In the genomic region with DNA sequence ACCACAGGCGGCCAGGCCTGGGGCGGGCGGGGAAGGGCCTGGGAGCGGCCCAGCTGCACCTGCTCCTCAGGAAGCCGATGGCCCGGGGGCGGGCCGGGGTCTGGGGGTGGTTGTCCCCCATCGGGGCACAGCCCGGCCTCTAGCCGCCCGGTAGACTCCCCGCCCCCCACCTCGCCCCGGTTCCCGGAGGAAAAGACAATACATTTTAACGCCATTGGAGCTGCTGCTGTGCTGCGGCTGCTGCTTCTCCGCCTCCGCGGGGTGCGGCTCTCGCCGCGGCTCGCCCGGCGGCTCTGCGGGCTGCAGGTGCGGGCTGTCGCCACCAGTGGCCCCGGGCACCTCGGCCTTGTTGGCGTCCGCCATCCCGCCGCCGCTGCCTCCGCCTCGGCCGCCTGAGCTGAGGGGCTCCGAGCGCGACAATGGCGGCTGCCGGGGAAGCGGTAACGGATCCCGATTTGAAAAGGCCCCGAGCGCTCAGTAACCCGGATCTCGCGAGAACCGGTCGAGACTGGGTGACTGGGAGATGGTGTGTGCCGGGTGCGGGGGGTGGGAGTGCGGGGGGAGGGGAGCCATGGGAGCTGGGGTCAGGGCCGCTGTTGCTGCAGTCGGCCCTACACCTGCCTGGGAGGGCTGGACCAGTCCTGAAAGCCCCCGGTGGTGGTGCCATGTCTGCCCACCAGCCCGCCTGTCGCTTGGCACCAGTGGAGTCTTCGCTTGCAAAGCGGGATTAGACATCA, we compare ENCODE assay signal across 9 cellular contexts. TPM values are rescaled to one million over a fixed set of nuclear protein-coding genes. Genes with fewer than 3 reads are reported as not detected.
DNase-seq lines count a peak whose midpoint lies in the region; ATAC-seq and TF ChIP-seq lines count a peak whose summit lies in the region.
"Had no signal": no experiment of that assay in that cellular context is flagged by ENCODE, and none has a peak within 500 bp of the region (broad histone marks: within the 10 kb centered on the region; RNA-seq: fewer than 3 reads in every experiment).

A gene with protein sequence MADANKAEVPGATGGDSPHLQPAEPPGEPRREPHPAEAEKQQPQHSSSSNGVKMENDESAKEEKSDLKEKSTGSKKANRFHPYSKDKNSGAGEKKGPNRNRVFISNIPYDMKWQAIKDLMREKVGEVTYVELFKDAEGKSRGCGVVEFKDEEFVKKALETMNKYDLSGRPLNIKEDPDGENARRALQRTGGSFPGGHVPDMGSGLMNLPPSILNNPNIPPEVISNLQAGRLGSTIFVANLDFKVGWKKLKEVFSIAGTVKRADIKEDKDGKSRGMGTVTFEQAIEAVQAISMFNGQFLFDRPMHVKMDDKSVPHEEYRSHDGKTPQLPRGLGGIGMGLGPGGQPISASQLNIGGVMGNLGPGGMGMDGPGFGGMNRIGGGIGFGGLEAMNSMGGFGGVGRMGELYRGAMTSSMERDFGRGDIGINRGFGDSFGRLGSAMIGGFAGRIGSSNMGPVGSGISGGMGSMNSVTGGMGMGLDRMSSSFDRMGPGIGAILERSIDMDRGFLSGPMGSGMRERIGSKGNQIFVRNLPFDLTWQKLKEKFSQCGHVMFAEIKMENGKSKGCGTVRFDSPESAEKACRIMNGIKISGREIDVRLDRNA (minus strand): TSS at position 421 of the 737 bp plus-strand sequence. CDS start 58 bp downstream, at position 363.

- no peak for TF ChIP-seq POLR2A in suprapubic skin (IDR thresholded peaks at IDR 0.05)

- DNase-seq in COLO668 (lab: John Stamatoyannopoulos, UW; ENCODE audit: unreplicated experiment) (peak; percentile 88), HUDEP-2 (lab: John Stamatoyannopoulos, UW; ENCODE audit: unreplicated experiment in 76 of 76) (peak in 54 of 76 experiments; percentile 1 to 68 (median 36)), RWPE2 (ENCODE audit: low spot score) (peak; percentile 81), glomerular endothelial cell (ENCODE audit: extremely low read depth, low read depth, low spot score) (no peak), nucleus accumbens (lab: John Stamatoyannopoulos, UW) (peak in 55 of 56 donors; percentile 9 to 88 (median 69)), suprapubic skin (ENCODE audit: low spot score in 2 of 2) (peak; percentile 65 to 78)
- DNase-seq in activated naive CD4-positive, alpha-beta T cell treated with anti-CD3 and anti-CD28 coated beads, Interleukin-2, amount 50 U/mL, for 16 hours = peak; percentile 68

- H3K4me3 ChIP-seq in RWPE2 (ENCODE audit: severe bottlenecking) = peak within 1 kb of the TSS; percentile 94
- peak within 1 kb of the TSS; percentile 58 for H3K4me3 ChIP-seq in suprapubic skin

- ATAC-seq in GM21360 (IDR thresholded peaks at IDR 0.05; ENCODE audit: unreplicated experiment) (peak; percentile 76), RWPE2 (ENCODE audit: low read depth) (peak; percentile 79)

- TF ChIP-seq CTCF in RWPE2 (IDR thresholded peaks at IDR 0.05; ENCODE audit: poor library complexity, severe bottlenecking) (no peak), suprapubic skin (IDR thresholded peaks at IDR 0.05) (no peak)

- H3K27ac ChIP-seq in RWPE2 (ENCODE audit: poor library complexity, severe bottlenecking) (no peak within 1 kb of the TSS), suprapubic skin (no peak within 1 kb of the TSS)
- H3K27ac ChIP-seq: neutrophil had no signal

- 6% methylated on average over 16 of the region's 66 CpGs for WGBS in suprapubic skin

- no peak for TF ChIP-seq EP300 in suprapubic skin (IDR thresholded peaks at IDR 0.05)

- H3K4me1 ChIP-seq in RWPE2 (ENCODE audit: insufficient read depth, poor library complexity, severe bottlenecking) (peaks cover 2% of the 10 kb centered on the region), suprapubic skin (peaks cover 15% of the 10 kb centered on the region)

- H3K27me3 ChIP-seq in RWPE2 (ENCODE audit: insufficient read depth, poor library complexity, severe bottlenecking) (no peaks in the 10 kb centered on the region), suprapubic skin (peaks cover 21% of the 10 kb centered on the region)

- H3K36me3 ChIP-seq in RWPE2 (ENCODE audit: low read depth) = no peaks in the 10 kb centered on the region
- no peaks in the 10 kb centered on the region for H3K36me3 ChIP-seq in suprapubic skin
- H3K36me3 ChIP-seq: neutrophil had no signal

- H3K9me3 ChIP-seq in RWPE2 (ENCODE audit: severe bottlenecking) (peaks cover under 1% of the 10 kb centered on the region), suprapubic skin (no peaks in the 10 kb centered on the region)
- H3K9me3 ChIP-seq: neutrophil had no signal

RNA-seq across cellular contexts. Expression of the gene that starts here (rescaled TPM):
- total RNA-seq in glomerular endothelial cell (21.9 and 29.1 TPM in 2 replicates), suprapubic skin (10 to 100 TPM in 1 of 4 donors, 1 to 10 TPM in 3; 3.4 to 16.3 (median 5.9) TPM)
